Comparison of ENCODE assay signal across 25 cellular contexts in genomic region chr2:229798446-229799147, GRCh38.
DNase-seq lines count a peak whose midpoint lies in the region; ATAC-seq and TF ChIP-seq lines count a peak whose summit lies in the region.
"Had no signal": no experiment of that assay in that cellular context is flagged by ENCODE, and none has a peak within 500 bp of the region (broad histone marks: within the 10 kb centered on the region; RNA-seq: fewer than 3 reads in every experiment).

No MANE protein-coding gene starts in this region.

- ATAC-seq in GM18520 (IDR thresholded peaks at IDR 0.05; ENCODE audit: unreplicated experiment) = no peak
- ATAC-seq: CD8-positive, alpha-beta T cell; HCT116; SK-N-SH treated with all-trans-retinoic acid at 6 μM for 48 hours had no signal

- TF ChIP-seq CTCF in ascending aorta (IDR thresholded peaks at IDR 0.05) = no peak
- no peak for TF ChIP-seq CTCF in fibroblast of the aortic adventitia (IDR thresholded peaks at IDR 0.05; ENCODE audit: insufficient read depth, low read length)
- no peak for TF ChIP-seq CTCF in nephron (IDR thresholded peaks at IDR 0.05; ENCODE audit: unreplicated experiment in 3 of 3)
- no peak for TF ChIP-seq CTCF in type B pancreatic cell (conservative IDR thresholded peaks at IDR 0.05)

- no peaks in the 10 kb centered on the region for H3K9me3 Mint-ChIP-seq in nephron
- H3K9me3 Mint-ChIP-seq in type B pancreatic cell = no peaks in the 10 kb centered on the region
- H3K9me3 Mint-ChIP-seq: activated naive CD4-positive, alpha-beta T cell treated with anti-CD3 and anti-CD28 coated beads, Interleukin-2, amount 10 ng/mL, durations not matched to agents 7 days and 5 days; CD8-positive, alpha-beta T cell; endodermal cell had no signal

- H3K4me1 ChIP-seq in ascending aorta = peaks cover 3 to 28% of the 10 kb centered on the region in 2 donors
- H3K4me1 ChIP-seq: prostate gland had no signal

- intact Hi-C loops in ascending aorta (cut with DNase I) = loop anchor here (5.0 kb wide), 1 partner anchor 269 kb away; the partner anchor contains the start of gene SLC16A14

- H3K4me3 Mint-ChIP-seq in nephron (peak overlapping the region in 1 of 3 experiments; percentile 15), type B pancreatic cell (no peak overlapping the region)
- H3K4me3 Mint-ChIP-seq: activated naive CD4-positive, alpha-beta T cell treated with anti-CD3 and anti-CD28 coated beads, Interleukin-2, amount 10 ng/mL, durations not matched to agents 7 days and 5 days; CD8-positive, alpha-beta T cell; endodermal cell had no signal

- H3K27ac Mint-ChIP-seq in nephron = peak overlapping the region in 2 of 3 experiments; percentile 86 to 88
- H3K27ac Mint-ChIP-seq in type B pancreatic cell = no peak overlapping the region
- H3K27ac Mint-ChIP-seq: activated naive CD4-positive, alpha-beta T cell treated with anti-CD3 and anti-CD28 coated beads, Interleukin-2, amount 10 ng/mL, durations not matched to agents 7 days and 5 days; CD8-positive, alpha-beta T cell; endodermal cell had no signal

- peaks cover 30 to 54% of the 10 kb centered on the region in 2 donors for H3K36me3 ChIP-seq in ascending aorta

- peak overlapping the region; percentile 9 to 17 for H3K27ac ChIP-seq in ascending aorta
- H3K27ac ChIP-seq: cardiac muscle cell, prostate gland had no signal

- DNase-seq in Ammon's horn (ENCODE audit: low spot score) = peak; percentile 21
- no peak for DNase-seq in ascending aorta (ENCODE audit: low spot score in 2 of 2)
- DNase-seq in fibroblast of the aortic adventitia (ENCODE audit: low read depth) = peak; percentile 94
- DNase-seq in NCI-H2081 (lab: John Stamatoyannopoulos, UW) = no peak
- no peak for DNase-seq in SHP77 treated with DMSO at 0.1 percent for 48 hours (lab: John Stamatoyannopoulos, UW)
- no peak for DNase-seq in type B pancreatic cell (ENCODE audit: extremely low spot score, unreplicated experiment)
- DNase-seq: activated CD4-positive, alpha-beta T cell treated with anti-CD3 and anti-CD28 coated beads for 48 hours; activated CD8-positive, alpha-beta memory T cell treated with anti-CD3 and anti-CD28 coated beads, Interleukin-2, amount 50 U/mL, for 48 hours; activated naive CD4-positive, alpha-beta T cell treated with anti-CD3 and anti-CD28 coated beads, Interleukin-2, amount 10 ng/mL, durations not matched to agents 7 days and 5 days; CD8-positive, alpha-beta T cell; DMS79; endodermal cell; foreskin fibroblast; Karpas-422; left cardiac atrium; NCI-H1105; NCI-H2171 treated with DMSO at 0.1 percent for 48 hours; NCI-H82; stimulated activated CD4-positive, alpha-beta T cell treated with anti-CD3 and anti-CD28 coated beads, Interleukin-12 subunit alpha, Interleukin-12 subunit beta, amount 100 ng/mL, for 4 hours had no signal

- H3K4me1 Mint-ChIP-seq in nephron (peaks cover 24% of the 10 kb centered on the region), type B pancreatic cell (ENCODE audit: unreplicated experiment) (no peaks in the 10 kb centered on the region)

- H3K9me3 ChIP-seq in ascending aorta = no peaks in the 10 kb centered on the region
- H3K9me3 ChIP-seq: prostate gland had no signal

- H3K4me3 ChIP-seq in ascending aorta (no peak overlapping the region), fibroblast of the aortic adventitia (ENCODE audit: low read depth, low read length) (no peak overlapping the region)
- H3K4me3 ChIP-seq: cardiac muscle cell, prostate gland had no signal

- H3K36me3 Mint-ChIP-seq in nephron (ENCODE audit: low read depth) = peaks cover 68% of the 10 kb centered on the region
- peaks cover 30% of the 10 kb centered on the region for H3K36me3 Mint-ChIP-seq in type B pancreatic cell

- no peaks in the 10 kb centered on the region for H3K27me3 ChIP-seq in ascending aorta
- H3K27me3 ChIP-seq: cardiac muscle cell had no signal

- H3K27me3 Mint-ChIP-seq in nephron (ENCODE audit: low read depth) = no peaks in the 10 kb centered on the region
- no peaks in the 10 kb centered on the region for H3K27me3 Mint-ChIP-seq in type B pancreatic cell
- H3K27me3 Mint-ChIP-seq: activated naive CD4-positive, alpha-beta T cell treated with anti-CD3 and anti-CD28 coated beads, Interleukin-2, amount 10 ng/mL, durations not matched to agents 7 days and 5 days had no signal

Comparison
In these comparisons a context has a peak if more than half of its experiments do, and no peak if none do; other contexts are left out.
1. DNase-seq: peak in Ammon's horn (single experiment) and fibroblast of the aortic adventitia (single experiment); none in ascending aorta (0 of 2), NCI-H2081 (0 of 2), SHP77 treated with DMSO at 0.1 percent for 48 hours (single experiment) and type B pancreatic cell (single experiment).